ENCODE assay signal across 1 cellular context in genomic region chr10:3099291-3100092, GRCh38.
TF ChIP-seq lines count a peak whose summit lies in the region.

No MANE protein-coding gene starts in this region.

TF ChIP-seq in K562, 482 proteins besides CTCF, POLR2A, EP300 and RAD21 (continued from another document):
- TF ChIP-seq MLLT1 (IDR thresholded peaks at IDR 0.05) (peak in 1 of 2 experiments; percentile 37; a peak in 1 of 4 replicates), NCOR1 (IDR thresholded peaks at IDR 0.05) (no peak), TSC22D4 (tag; IDR thresholded peaks at IDR 0.05) (0 out of 2 replicates have a peak, but pooled peaks have one; percentile 58)
